Comparison of ENCODE assay signal across 1 cellular context in genomic region chr1:224169876-224170275, GRCh38.
TF ChIP-seq lines count a peak whose summit lies in the region.

No MANE protein-coding gene starts in this region.

TF ChIP-seq in IMR-90, 13 proteins besides CTCF, POLR2A, EP300 and RAD21 (continued from another document):
- TF ChIP-seq ELK1 (IDR thresholded peaks at IDR 0.05; ENCODE audit: borderline replicate concordance, low read depth, low read length) (no peak), NFE2L2 (IDR thresholded peaks at IDR 0.05; ENCODE audit: low read depth, low read length) (no peak), BHLHE40 (IDR thresholded peaks at IDR 0.05; ENCODE audit: low read depth, low read length) (no peak), MAFK (IDR thresholded peaks at IDR 0.05; ENCODE audit: low read depth, low read length) (no peak), CHD1 (IDR thresholded peaks at IDR 0.05; ENCODE audit: low read depth, low read length) (no peak), USF2 (IDR thresholded peaks at IDR 0.05; ENCODE audit: low read depth, low read length) (no peak), RCOR1 (IDR thresholded peaks at IDR 0.05; ENCODE audit: insufficient replicate concordance, low read length) (no peak), MXI1 (IDR thresholded peaks at IDR 0.05; ENCODE audit: borderline replicate concordance, low read depth, low read length) (no peak), SMC3 (IDR thresholded peaks at IDR 0.05; ENCODE audit: low read depth, low read length) (no peak), RFX5 (IDR thresholded peaks at IDR 0.05; ENCODE audit: low read depth, low read length) (no peak), MAZ (IDR thresholded peaks at IDR 0.05; ENCODE audit: borderline replicate concordance, low read depth, low read length) (no peak)
